Comparison of ENCODE assay signal across 2 cellular contexts in the genomic region with DNA sequence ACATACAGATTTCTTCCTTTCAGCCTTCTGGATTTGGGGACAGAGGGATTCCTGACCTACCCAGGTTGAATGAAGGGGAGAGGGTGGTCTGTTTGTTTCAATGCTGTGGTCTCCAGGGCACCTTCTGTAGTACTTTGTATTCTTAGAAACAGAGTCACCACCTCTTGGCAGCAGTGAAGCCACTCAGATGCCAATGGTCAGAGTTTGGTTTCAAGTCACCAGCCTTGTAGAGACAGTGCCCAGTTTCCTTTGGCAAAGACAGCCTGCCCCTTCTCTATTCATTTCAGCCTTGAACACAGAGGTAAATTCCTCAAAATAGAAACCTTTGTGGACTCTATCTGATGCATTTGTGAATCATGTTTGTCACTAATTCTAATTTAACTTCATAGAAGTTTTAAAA.
TF ChIP-seq lines count a peak whose summit lies in the region.

No MANE protein-coding gene starts in this region.

TF ChIP-seq in SK-N-SH, 30 proteins besides CTCF, POLR2A, EP300 and RAD21 (continued from another document):
- no peak for TF ChIP-seq YY1 (IDR thresholded peaks at IDR 0.05; ENCODE audit: low read depth)
- TF ChIP-seq JUND (IDR thresholded peaks at IDR 0.05): no peak
- no peak for TF ChIP-seq TCF12 (IDR thresholded peaks at IDR 0.05)
- TF ChIP-seq, protein P1, sequence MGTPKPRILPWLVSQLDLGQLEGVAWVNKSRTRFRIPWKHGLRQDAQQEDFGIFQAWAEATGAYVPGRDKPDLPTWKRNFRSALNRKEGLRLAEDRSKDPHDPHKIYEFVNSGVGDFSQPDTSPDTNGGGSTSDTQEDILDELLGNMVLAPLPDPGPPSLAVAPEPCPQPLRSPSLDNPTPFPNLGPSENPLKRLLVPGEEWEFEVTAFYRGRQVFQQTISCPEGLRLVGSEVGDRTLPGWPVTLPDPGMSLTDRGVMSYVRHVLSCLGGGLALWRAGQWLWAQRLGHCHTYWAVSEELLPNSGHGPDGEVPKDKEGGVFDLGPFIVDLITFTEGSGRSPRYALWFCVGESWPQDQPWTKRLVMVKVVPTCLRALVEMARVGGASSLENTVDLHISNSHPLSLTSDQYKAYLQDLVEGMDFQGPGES (IDR thresholded peaks at IDR 0.05; ENCODE audit: low read depth, low read length): no peak
- TF ChIP-seq MEF2A (IDR thresholded peaks at IDR 0.05; ENCODE audit: borderline replicate concordance, low read depth): no peak
- TF ChIP-seq EZH2phosphoT487 (IDR thresholded peaks at IDR 0.05; ENCODE audit: borderline replicate concordance, low read depth): no peak
- no peak for TF ChIP-seq TAF1 (IDR thresholded peaks at IDR 0.05; ENCODE audit: borderline replicate concordance, low read depth, low read length)

TF ChIP-seq in SK-N-SH treated with all-trans-retinoic acid at 6 μM for 48 hours, 23 proteins besides CTCF, POLR2A, EP300 and RAD21 (continued from another document):
- no peak for TF ChIP-seq POU6F1 (CRISPR knock-in tag; IDR thresholded peaks at IDR 0.05; ENCODE audit: borderline replicate concordance, low read depth)
- no peak for TF ChIP-seq BACH2 (CRISPR knock-in tag; IDR thresholded peaks at IDR 0.05; ENCODE audit: borderline replicate concordance)
- TF ChIP-seq PPARA (CRISPR knock-in tag; IDR thresholded peaks at IDR 0.05; ENCODE audit: borderline replicate concordance): no peak
- TF ChIP-seq ISL1 (CRISPR knock-in tag; IDR thresholded peaks at IDR 0.05): no peak
- TF ChIP-seq ZC3H10 (CRISPR knock-in tag; IDR thresholded peaks at IDR 0.05): no peak
